Comparison of ENCODE assay signal across 8 cellular contexts in genomic region chr15:99454941-99455795, GRCh38.
DNase-seq lines count a peak whose midpoint lies in the region; ATAC-seq and TF ChIP-seq lines count a peak whose summit lies in the region.

No MANE protein-coding gene starts in this region.

- no peaks in the 10 kb centered on the region for H3K27me3 ChIP-seq in SK-N-SH (ENCODE audit: insufficient read depth)
- no peaks in the 10 kb centered on the region for H3K27me3 ChIP-seq in gastroesophageal sphincter

- H3F3A ChIP-seq in SK-N-SH (replicated peaks; ENCODE audit: insufficient read depth): no peaks in the 10 kb centered on the region

- no peaks in the 10 kb centered on the region for H3K79me2 ChIP-seq in SK-N-SH (ENCODE audit: insufficient read depth)

- H3K27ac ChIP-seq in SK-N-SH (ENCODE audit: low read depth in 2 of 2, low read length in 1 of 2) (peak overlapping the region; percentile 73 to 97; a peak in 3 of 4 replicates), gastroesophageal sphincter (peak overlapping the region; percentile 16 to 90 (median 86))

- peak; percentile 93 for ATAC-seq in gastroesophageal sphincter
- ATAC-seq in GM21737 (IDR thresholded peaks at IDR 0.05; ENCODE audit: unreplicated experiment): no peak
- no peak for ATAC-seq in GM21786 (IDR thresholded peaks at IDR 0.05; ENCODE audit: unreplicated experiment)
- ATAC-seq in GM21367 (IDR thresholded peaks at IDR 0.05; ENCODE audit: unreplicated experiment): no peak

- TF ChIP-seq EP300 in SK-N-SH (IDR thresholded peaks at IDR 0.05; ENCODE audit: borderline replicate concordance in 1 of 2, low read depth in 1 of 2, low read length in 1 of 2) (peak in 1 of 2 experiments; percentile 84; a peak in 2 of 4 replicates), gastroesophageal sphincter (IDR thresholded peaks at IDR 0.05) (no peak)

- no peaks in the 10 kb centered on the region for H3K9me2 ChIP-seq in SK-N-SH

- peaks cover 4 to 14% of the 10 kb centered on the region in 2 experiments; a peak in 3 of 4 replicates for H3K4me1 ChIP-seq in SK-N-SH (ENCODE audit: control insufficient read depth in 1 of 2, insufficient read depth in 2 of 2, low read depth in 1 of 2, low read length in 1 of 2)
- peaks cover 0 to 53% (median 37%) of the 10 kb centered on the region in 3 donors for H3K4me1 ChIP-seq in gastroesophageal sphincter

- H3K4me3 ChIP-seq in SK-N-SH (ENCODE audit: low read depth in 2 of 2, low read length in 1 of 2) (no peak overlapping the region), gastroesophageal sphincter (no peak overlapping the region)

- H3K9ac ChIP-seq in SK-N-SH: peak overlapping the region; percentile 75

- H3K36me3 ChIP-seq in SK-N-SH (replicated peaks in 1 of 2; ENCODE audit: control insufficient read depth in 1 of 2, insufficient read depth in 2 of 2, low read length in 1 of 2): no peaks in the 10 kb centered on the region
- no peaks in the 10 kb centered on the region for H3K36me3 ChIP-seq in gastroesophageal sphincter

- WGBS in SK-N-SH (ENCODE audit: low lambda C conversion rate): 24% methylated on average over 15 of the region's 19 CpGs
- WGBS in gastroesophageal sphincter (ENCODE audit: low coverage in 1 of 2), 2 donors: 38 to 74% methylated on average over 3 to 7 of the region's 19 CpGs

- H3K9me3 ChIP-seq in SK-N-SH: no peaks in the 10 kb centered on the region
- no peaks in the 10 kb centered on the region for H3K9me3 ChIP-seq in gastroesophageal sphincter

- TF ChIP-seq CTCF in SK-N-SH (IDR thresholded peaks at IDR 0.05): no peak
- peak in 1 of 4 experiments; percentile 15 for TF ChIP-seq CTCF in gastroesophageal sphincter (IDR thresholded peaks at IDR 0.05)

- CTCF ChIA-PET in SK-N-SH (lab: Yijun Ruan, JAX): interaction anchor here (1.0 kb wide), 1 partner anchor 8 kb away, joined by 3 read pairs; no protein-coding TSS in a partner anchor

- in situ Hi-C loops in Caki2 (cut with HindIII; ENCODE audit: low pct_unique_long_range_greater_than_20kb, low sequenced_read_pairs): no loop called here

- POLR2A ChIA-PET in SK-N-SH (lab: Yijun Ruan, JAX): no interaction called here

- TF ChIP-seq RAD21 in SK-N-SH (IDR thresholded peaks at IDR 0.05; ENCODE audit: low read length): no peak

- H3K4me2 ChIP-seq in SK-N-SH: peak overlapping the region; percentile 77

- H2AFZ ChIP-seq in SK-N-SH (ENCODE audit: low read depth): peak overlapping the region; percentile 95

- DNase-seq in Caki2 (ENCODE audit: low read depth) (peak; percentile 90), SK-N-SH (no peak), pons (ENCODE audit: low spot score) (peak; percentile 47), NCI-H774 (lab: John Stamatoyannopoulos, UW) (no peak)

- H4K20me1 ChIP-seq in SK-N-SH (ENCODE audit: insufficient read depth): no peaks in the 10 kb centered on the region

- TF ChIP-seq POLR2A in gastroesophageal sphincter (IDR thresholded peaks at IDR 0.05): peak in 1 of 2 donors; percentile 10

TF ChIP-seq in SK-N-SH, 30 proteins besides CTCF, POLR2A, EP300 and RAD21 (continues in another document):
- TF ChIP-seq FOXM1 (IDR thresholded peaks at IDR 0.05; ENCODE audit: low read depth): no peak
- TF ChIP-seq ELF1 (IDR thresholded peaks at IDR 0.05): peak; percentile 81
- TF ChIP-seq USF2 (IDR thresholded peaks at IDR 0.05; ENCODE audit: borderline replicate concordance, low read depth, low read length): no peak
- no peak for TF ChIP-seq GABPA (IDR thresholded peaks at IDR 0.05; ENCODE audit: low read depth)
- TF ChIP-seq TEAD4 (IDR thresholded peaks at IDR 0.05; ENCODE audit: borderline replicate concordance, insufficient read depth): peak; percentile 69; the same call in 1 of the 2 replicates
- TF ChIP-seq ZBTB33 (IDR thresholded peaks at IDR 0.05; ENCODE audit: borderline replicate concordance, low read depth): 0 out of 2 replicates have a peak, but pooled peaks have one; percentile 33
- peak; percentile 88 for TF ChIP-seq TCF12 (IDR thresholded peaks at IDR 0.05)
- no peak for TF ChIP-seq MEF2A (IDR thresholded peaks at IDR 0.05; ENCODE audit: borderline replicate concordance, low read depth)
- peak; percentile 85 for TF ChIP-seq FOSL2 (IDR thresholded peaks at IDR 0.05; ENCODE audit: borderline replicate concordance, low read depth)
- no peak for TF ChIP-seq MXI1 (IDR thresholded peaks at IDR 0.05; ENCODE audit: low read depth, low read length)
- no peak for TF ChIP-seq RCOR1 (IDR thresholded peaks at IDR 0.05; ENCODE audit: low read length)
- peak; percentile 50; the same call in 1 of the 2 replicates for TF ChIP-seq TAF1 (IDR thresholded peaks at IDR 0.05; ENCODE audit: borderline replicate concordance, low read depth, low read length)
- TF ChIP-seq IRF3 (IDR thresholded peaks at IDR 0.05; ENCODE audit: low read depth, low read length): no peak
- TF ChIP-seq USF1 (IDR thresholded peaks at IDR 0.05; ENCODE audit: borderline replicate concordance, low read depth): no peak
- TF ChIP-seq PBX3 (IDR thresholded peaks at IDR 0.05): peak; percentile 72
- peak; percentile 65 for TF ChIP-seq JUND (IDR thresholded peaks at IDR 0.05)
- no peak for TF ChIP-seq FOXJ3 (CRISPR knock-in tag; IDR thresholded peaks at IDR 0.05)
- TF ChIP-seq NFIC (IDR thresholded peaks at IDR 0.05; ENCODE audit: borderline replicate concordance): peak; percentile 90
- TF ChIP-seq RXRA (IDR thresholded peaks at IDR 0.05; ENCODE audit: borderline replicate concordance, low read depth): peak; percentile 74
- peak; percentile 82 for TF ChIP-seq MAX (IDR thresholded peaks at IDR 0.05; ENCODE audit: low read depth)
- no peak for TF ChIP-seq NRF1 (IDR thresholded peaks at IDR 0.05; ENCODE audit: low read depth, low read length)
- TF ChIP-seq RFX5 (IDR thresholded peaks at IDR 0.05; ENCODE audit: low read length): no peak
- TF ChIP-seq SIN3A (IDR thresholded peaks at IDR 0.05; ENCODE audit: borderline replicate concordance, low read depth, low read length): no peak
- no peak for TF ChIP-seq GATA2 (CRISPR knock-in tag; IDR thresholded peaks at IDR 0.05)
- TF ChIP-seq CHD2 (IDR thresholded peaks at IDR 0.05; ENCODE audit: low read length, partially characterized antibody): no peak
- TF ChIP-seq EZH2phosphoT487 (IDR thresholded peaks at IDR 0.05; ENCODE audit: borderline replicate concordance, low read depth): no peak
- no peak for TF ChIP-seq SMC3 (IDR thresholded peaks at IDR 0.05; ENCODE audit: low read depth, low read length)
- TF ChIP-seq POLR2AphosphoS5 (IDR thresholded peaks at IDR 0.05; ENCODE audit: low read depth, low read length): peak; percentile 79
- peak; percentile 43; the same call in 1 of the 2 replicates for TF ChIP-seq YY1 (IDR thresholded peaks at IDR 0.05; ENCODE audit: low read depth)

Comparison
In these comparisons a context has a peak if more than half of its experiments do, and no peak if none do; other contexts are left out.
1. DNase-seq: peak in Caki2 (single experiment) and pons (single experiment); none in SK-N-SH (single experiment) and NCI-H774 (single experiment).